In genomic region chr19:14434543-14435319, GRCh38 we compare ENCODE assay signal across 8 cellular contexts. TPM values are rescaled to one million over a fixed set of nuclear protein-coding genes. Genes with fewer than 3 reads are reported as not detected.
A peak's percentile ranks its signal among the peaks of the same experiment; 100 is the strongest.
DNase-seq lines count a peak whose midpoint lies in the region; ATAC-seq and TF ChIP-seq lines count a peak whose summit lies in the region.

No MANE protein-coding gene starts in this region.

- peak overlapping the region; percentile 91 for H3K4me2 ChIP-seq in IMR-90 (ENCODE audit: low read depth, low read length)

- H2BK20ac ChIP-seq in IMR-90 (ENCODE audit: low read depth, low read length) = no peak overlapping the region

- 0 out of 2 replicates have a peak, but pooled peaks cover 6% of the 10 kb centered on the region for H3K36me3 ChIP-seq in IMR-90 (ENCODE audit: control insufficient read depth, insufficient read depth, low read length)

- no peak for TF ChIP-seq RAD21 in IMR-90 (IDR thresholded peaks at IDR 0.05; ENCODE audit: low read length)

- no peak overlapping the region for H2BK15ac ChIP-seq in IMR-90 (ENCODE audit: low read depth, low read length)

- H3K23ac ChIP-seq in IMR-90 (ENCODE audit: low read depth, low read length) = no peak overlapping the region

- H2AK5ac ChIP-seq in IMR-90 (ENCODE audit: low read depth, low read length) = peak overlapping the region; percentile 81

- dilution Hi-C loops in IMR-90 (cut with HindIII; ENCODE audit: low sequenced_read_pairs, unreplicated experiment) = no loop called here

- in situ Hi-C loops in IMR-90 (cut with MboI; ENCODE audit: low sequenced_read_pairs) = no loop called here

- intact Hi-C loops in IMR-90 (cut with micrococcal nuclease) = no loop called here

- H2AFZ ChIP-seq in IMR-90 (replicated peaks; ENCODE audit: low read length, poor library complexity) = peak overlapping the region; percentile 68

- no peak overlapping the region for H4K91ac ChIP-seq in IMR-90 (ENCODE audit: insufficient read depth, low read depth, low read length)

- POLR2A ChIA-PET in IMR-90 (lab: Charles Lee; ENCODE audit: unreplicated experiment) = no interaction called here
- POLR2A ChIA-PET in HEK293T (lab: Yijun Ruan, JAX) = interaction anchor here (1.6 kb wide), 1 partner anchor 299 kb away, joined by 4 read pairs; the partner anchor contains the start of gene ASF1B

- H4K8ac ChIP-seq in IMR-90 (ENCODE audit: low read depth in 2 of 2, low read length in 2 of 2) = peak overlapping the region in 1 of 2 experiments; percentile 40; a peak in 2 of 4 replicates

- H3K18ac ChIP-seq in IMR-90 (ENCODE audit: low read depth, low read length) = no peak overlapping the region

- TF ChIP-seq CTCF in IMR-90 (conservative IDR thresholded peaks at IDR 0.05; ENCODE audit: low read depth, low read length) (no peak), omental fat pad (IDR thresholded peaks at IDR 0.05) (no peak)

- peaks cover 23% of the 10 kb centered on the region for H4K20me1 ChIP-seq in IMR-90 (ENCODE audit: insufficient read depth, low read length)

- H3K4me3 ChIP-seq in IMR-90 (ENCODE audit: insufficient read depth, low read depth, low read length) = no peak overlapping the region

- peaks cover 28 to 63% of the 10 kb centered on the region in 2 experiments for H3K79me1 ChIP-seq in IMR-90 (ENCODE audit: low read depth in 1 of 2, low read length in 2 of 2)

- H2BK120ac ChIP-seq in IMR-90 (ENCODE audit: low read depth, low read length) = no peak overlapping the region

- no peak overlapping the region for H3K9ac ChIP-seq in IMR-90 (ENCODE audit: low read depth, low read length)

- 60% methylated on average over 12 of the region's 23 CpGs; no CpG with 5 or more reads in 1 of the 2 experiments for WGBS in IMR-90 (ENCODE audit: extremely low coverage in 2 of 2, insufficient read length in 1 of 2), 2 experiments

- 0 out of 2 replicates have a peak overlapping the region, but pooled peaks have one; percentile 3 for H3K14ac ChIP-seq in IMR-90 (replicated peaks; ENCODE audit: low read depth, low read length)

- no peak for TF ChIP-seq POLR2A in IMR-90 (IDR thresholded peaks at IDR 0.05; ENCODE audit: low read depth, low read length)

- H4K5ac ChIP-seq in IMR-90 (ENCODE audit: low read depth, low read length) = peak overlapping the region; percentile 7; the same call in 1 of the 2 replicates

- H2AK9ac ChIP-seq in IMR-90 (replicated peaks; ENCODE audit: low read depth, low read length, poor library complexity) = peak overlapping the region; percentile 99

- no peak overlapping the region for H3K27ac ChIP-seq in IMR-90 (ENCODE audit: insufficient read depth, low read length)

- H3K4me1 ChIP-seq in IMR-90 (ENCODE audit: control insufficient read depth, insufficient read depth, low read length) = peaks cover 17% of the 10 kb centered on the region

- CTCF ChIA-PET in IMR-90 (lab: Yijun Ruan, JAX) (no interaction called here), HEK293T (lab: Yijun Ruan, JAX) (no interaction called here)

- ATAC-seq in IMR-90 (ENCODE audit: low read depth) = peak; percentile 69
- ATAC-seq in omental fat pad (ENCODE audit: low FRiP score) = peak; percentile 94
- no peak for ATAC-seq in GM18909 (IDR thresholded peaks at IDR 0.05; ENCODE audit: poor library complexity, unreplicated experiment)
- no peak for ATAC-seq in GM19455 (IDR thresholded peaks at IDR 0.05; ENCODE audit: unreplicated experiment)

- no peaks in the 10 kb centered on the region for H3K27me3 ChIP-seq in IMR-90 (ENCODE audit: control insufficient read depth, insufficient read depth, low read length)

- no peak overlapping the region for H3K56ac ChIP-seq in IMR-90 (ENCODE audit: extremely low read depth, insufficient read depth, low read length)

- peaks cover 18% of the 10 kb centered on the region for H3K9me1 ChIP-seq in IMR-90 (ENCODE audit: insufficient read depth, low read length)

- H2BK5ac ChIP-seq in IMR-90 (ENCODE audit: low read depth, low read length, poor library complexity, severe bottlenecking) = peak overlapping the region; percentile 18

- no peaks in the 10 kb centered on the region for H3K9me3 ChIP-seq in IMR-90 (ENCODE audit: control insufficient read depth, insufficient read depth, low read length)

- BruUV-seq in IMR-90 (replicated peaks; lab: Mats Ljungman, UMichigan) = no TSS peak

- H3K4ac ChIP-seq in IMR-90 (ENCODE audit: low read depth, low read length) = no peak overlapping the region

- DNase-seq in AML-193 (lab: John Stamatoyannopoulos, UW) (peak; percentile 40 to 64), IMR-90 (peak; percentile 72), fibroblast of peridontal ligament (ENCODE audit: extremely low read depth) (peak; percentile 36), omental fat pad (ENCODE audit: low spot score) (no peak), HEK293T (ENCODE audit: extremely low spot score) (no peak)
- peak; percentile 70 for DNase-seq in activated CD8-positive, alpha-beta memory T cell treated with anti-CD3 and anti-CD28 coated beads for 24 hours

TF ChIP-seq in IMR-90, 13 proteins besides CTCF, POLR2A, EP300 and RAD21:
- TF ChIP-seq, protein P1, sequence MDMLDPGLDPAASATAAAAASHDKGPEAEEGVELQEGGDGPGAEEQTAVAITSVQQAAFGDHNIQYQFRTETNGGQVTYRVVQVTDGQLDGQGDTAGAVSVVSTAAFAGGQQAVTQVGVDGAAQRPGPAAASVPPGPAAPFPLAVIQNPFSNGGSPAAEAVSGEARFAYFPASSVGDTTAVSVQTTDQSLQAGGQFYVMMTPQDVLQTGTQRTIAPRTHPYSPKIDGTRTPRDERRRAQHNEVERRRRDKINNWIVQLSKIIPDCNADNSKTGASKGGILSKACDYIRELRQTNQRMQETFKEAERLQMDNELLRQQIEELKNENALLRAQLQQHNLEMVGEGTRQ (IDR thresholded peaks at IDR 0.05; ENCODE audit: low read depth, low read length) = 0 out of 2 replicates have a peak, but pooled peaks have one; percentile 22
- peak; percentile 33; the same call in 1 of the 2 replicates for TF ChIP-seq MAZ (IDR thresholded peaks at IDR 0.05; ENCODE audit: borderline replicate concordance, low read depth, low read length)
- no peak for TF ChIP-seq CEBPB (IDR thresholded peaks at IDR 0.05; ENCODE audit: low read depth, low read length)

TF ChIP-seq in HEK293T, 16 proteins besides CTCF, POLR2A, EP300 and RAD21:
- no peak for TF ChIP-seq LEF1 (IDR thresholded peaks at IDR 0.05; ENCODE audit: borderline replicate concordance)
- no peak for TF ChIP-seq NFRKB (IDR thresholded peaks at IDR 0.05)
- TF ChIP-seq L3MBTL2 (conservative IDR thresholded peaks at IDR 0.05) = no peak
- no peak for TF ChIP-seq SUZ12 (IDR thresholded peaks at IDR 0.05)
- TF ChIP-seq BHLHE40 (IDR thresholded peaks at IDR 0.05; ENCODE audit: borderline replicate concordance) = no peak
- no peak for TF ChIP-seq CTBP1 (IDR thresholded peaks at IDR 0.05; ENCODE audit: borderline replicate concordance)
- TF ChIP-seq TARDBP (IDR thresholded peaks at IDR 0.05) = no peak
- no peak for TF ChIP-seq SP1 (IDR thresholded peaks at IDR 0.05)
- TF ChIP-seq FOXM1 (IDR thresholded peaks at IDR 0.05; ENCODE audit: borderline replicate concordance) = no peak
- TF ChIP-seq ELF4 (IDR thresholded peaks at IDR 0.05) = no peak
- no peak for TF ChIP-seq FOXA1 (IDR thresholded peaks at IDR 0.05)
- no peak for TF ChIP-seq HDGF (IDR thresholded peaks at IDR 0.05; ENCODE audit: borderline replicate concordance)
- TF ChIP-seq ZNF384 (IDR thresholded peaks at IDR 0.05) = no peak
- no peak for TF ChIP-seq ARNT (IDR thresholded peaks at IDR 0.05)
- no peak for TF ChIP-seq FOXK2 (IDR thresholded peaks at IDR 0.05)
- TF ChIP-seq, protein P2, sequence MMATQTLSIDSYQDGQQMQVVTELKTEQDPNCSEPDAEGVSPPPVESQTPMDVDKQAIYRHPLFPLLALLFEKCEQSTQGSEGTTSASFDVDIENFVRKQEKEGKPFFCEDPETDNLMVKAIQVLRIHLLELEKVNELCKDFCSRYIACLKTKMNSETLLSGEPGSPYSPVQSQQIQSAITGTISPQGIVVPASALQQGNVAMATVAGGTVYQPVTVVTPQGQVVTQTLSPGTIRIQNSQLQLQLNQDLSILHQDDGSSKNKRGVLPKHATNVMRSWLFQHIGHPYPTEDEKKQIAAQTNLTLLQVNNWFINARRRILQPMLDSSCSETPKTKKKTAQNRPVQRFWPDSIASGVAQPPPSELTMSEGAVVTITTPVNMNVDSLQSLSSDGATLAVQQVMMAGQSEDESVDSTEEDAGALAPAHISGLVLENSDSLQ (IDR thresholded peaks at IDR 0.05) = no peak

RNA-seq across cellular contexts. Expression of gene PKN1, which starts 1.6 kb away (rescaled TPM):
- total RNA-seq in IMR-90 (2012; rRNA removed) = 39.4 and 41.4 TPM in 2 replicates
- 39.1 and 44.1 TPM in 2 replicates for polyA plus RNA-seq in IMR-90 (2012; rRNA removed)
- polyA plus RNA-seq in IMR-90 (2012; cell fraction: cytosol; rRNA removed) = 58.6 and 63.1 TPM in 2 replicates
- 50.6 and 92.0 TPM in 2 replicates for polyA plus RNA-seq in IMR-90 (2012; cell fraction: nucleus; rRNA removed; ENCODE audit: low replicate concordance)
- 100 to 1,000 TPM in 1 of 4 donors, 10 to 100 TPM in 3; 47.3 to 104 (median 85.0) TPM for total RNA-seq in omental fat pad

RNA-seq across cellular contexts. Expression of gene DDX39A, which starts 15.6 kb away (rescaled TPM):
- 77.5 and 83.0 TPM in 2 replicates for total RNA-seq in IMR-90 (2012; rRNA removed)
- polyA plus RNA-seq in IMR-90 (2012; rRNA removed) = 82.5 and 89.3 TPM in 2 replicates
- 49.4 and 53.9 TPM in 2 replicates for polyA plus RNA-seq in IMR-90 (2012; cell fraction: cytosol; rRNA removed)
- polyA plus RNA-seq in IMR-90 (2012; cell fraction: nucleus; rRNA removed; ENCODE audit: low replicate concordance) = 436 and 719 TPM in 2 replicates
- 100 to 1,000 TPM in 1 of 4 donors, 10 to 100 TPM in 3; 68.4 to 139 (median 76.3) TPM for total RNA-seq in omental fat pad

RNA-seq across cellular contexts. Expression of gene PTGER1, which starts 40.4 kb away (rescaled TPM):
- total RNA-seq in IMR-90 (2012; rRNA removed) (0.28 and 0.54 TPM in 2 replicates), omental fat pad (not detected)
- polyA plus RNA-seq in IMR-90 (2012; rRNA removed) = 0.60 and 1.6 TPM in 2 replicates
- polyA plus RNA-seq in IMR-90 (2012; cell fraction: cytosol; rRNA removed) = 0.90 and 2.7 TPM in 2 replicates
- polyA plus RNA-seq in IMR-90 (2012; cell fraction: nucleus; rRNA removed; ENCODE audit: low replicate concordance) = 0.52 and 2.4 TPM in 2 replicates

RNA-seq across cellular contexts. Expression of gene ADGRE5, which starts 53.5 kb away (rescaled TPM):
- total RNA-seq in IMR-90 (2012; rRNA removed) = 7.5 and 7.7 TPM in 2 replicates
- 14.6 and 15.0 TPM in 2 replicates for polyA plus RNA-seq in IMR-90 (2012; rRNA removed)
- 8.9 and 17.0 TPM in 2 replicates for polyA plus RNA-seq in IMR-90 (2012; cell fraction: cytosol; rRNA removed)
- 20.5 and 31.2 TPM in 2 replicates for polyA plus RNA-seq in IMR-90 (2012; cell fraction: nucleus; rRNA removed; ENCODE audit: low replicate concordance)
- total RNA-seq in omental fat pad = 100 to 1,000 TPM in 1 of 4 donors, 10 to 100 TPM in 3; 38.1 to 106 (median 62.8) TPM

Comparison
In these comparisons a context has a peak if more than half of its experiments do, and no peak if none do; other contexts are left out.
1. DNase-seq: peak in AML-193 (2 of 2), IMR-90 (single experiment), activated CD8-positive, alpha-beta memory T cell treated with anti-CD3 and anti-CD28 coated beads for 24 hours (single experiment) and fibroblast of peridontal ligament (single experiment); none in omental fat pad (single experiment) and HEK293T (single experiment).
2. ATAC-seq: peak in IMR-90 (single experiment) and omental fat pad (single experiment); none in GM18909 (single experiment) and GM19455 (single experiment).